1 cellular context compared by ENCODE assay signal in the genomic region with DNA sequence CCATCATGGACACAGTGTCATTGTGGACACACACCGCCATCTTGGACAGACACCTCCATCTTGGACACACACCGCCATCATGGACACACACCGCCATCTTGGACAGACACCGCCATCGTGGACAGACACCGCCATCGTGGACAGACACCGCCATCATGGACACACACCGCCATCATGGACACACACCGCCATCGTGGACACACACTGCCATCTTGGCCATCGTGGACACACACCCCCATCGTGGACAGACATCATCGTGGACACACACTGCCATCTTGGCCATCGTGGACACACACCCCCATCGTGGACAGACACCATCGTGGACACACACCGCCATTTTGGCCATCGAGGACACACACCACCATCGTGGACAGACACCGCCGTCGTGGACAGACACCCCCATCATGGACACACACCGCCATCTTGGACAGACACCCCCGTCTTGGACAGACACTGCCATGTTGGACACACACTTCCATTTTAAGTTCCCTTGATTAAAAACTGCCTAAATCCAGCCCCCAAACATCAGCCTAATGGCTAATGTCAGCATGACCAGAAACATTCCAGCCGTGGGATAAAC.
TF ChIP-seq lines count a peak whose summit lies in the region.

No MANE protein-coding gene starts in this region.

TF ChIP-seq in H1, 55 proteins besides CTCF, POLR2A, EP300 and RAD21:
- TF ChIP-seq SIX5 (IDR thresholded peaks at IDR 0.05; ENCODE audit: low read depth, low read length) (no peak), HDAC2 (IDR thresholded peaks at IDR 0.05; ENCODE audit: borderline replicate concordance in 1 of 2, low read depth in 2 of 2, low read length in 2 of 2) (no peak), JUN (IDR thresholded peaks at IDR 0.05; ENCODE audit: low read depth, low read length) (no peak), EGR1 (IDR thresholded peaks at IDR 0.05; ENCODE audit: borderline replicate concordance, low read depth, low read length) (no peak), SP2 (IDR thresholded peaks at IDR 0.05; ENCODE audit: low read length) (no peak), NANOG (IDR thresholded peaks at IDR 0.05; ENCODE audit: insufficient read depth, low read depth, low read length, poor library complexity, severe bottlenecking) (no peak), RNF2 (IDR thresholded peaks at IDR 0.05; ENCODE audit: borderline replicate concordance, low read depth, low read length, missing control alignments, poor library complexity, severe bottlenecking) (no peak), KDM1A (IDR thresholded peaks at IDR 0.05; ENCODE audit: borderline replicate concordance, low read length) (no peak), KDM4A (IDR thresholded peaks at IDR 0.05; ENCODE audit: low read depth, low read length, severe bottlenecking) (no peak)
- TF ChIP-seq, protein P1, sequence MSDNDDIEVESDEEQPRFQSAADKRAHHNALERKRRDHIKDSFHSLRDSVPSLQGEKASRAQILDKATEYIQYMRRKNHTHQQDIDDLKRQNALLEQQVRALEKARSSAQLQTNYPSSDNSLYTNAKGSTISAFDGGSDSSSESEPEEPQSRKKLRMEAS (IDR thresholded peaks at IDR 0.05): no peak
